In genomic region chr1:19754482-19754881, GRCh38 we compare ENCODE assay signal across 20 cellular contexts. TPM values are rescaled to one million over a fixed set of nuclear protein-coding genes. Genes with fewer than 3 reads are reported as not detected.
DNase-seq lines count a peak whose midpoint lies in the region; ATAC-seq, FAIRE-seq and TF ChIP-seq lines count a peak whose summit lies in the region.
"Had no signal": no experiment of that assay in that cellular context is flagged by ENCODE, and none has a peak within 500 bp of the region (broad histone marks: within the 10 kb centered on the region; RNA-seq: fewer than 3 reads in every experiment).

No MANE protein-coding gene starts in this region.

- peaks cover 4% of the 10 kb centered on the region for H3K36me3 Mint-ChIP-seq in nephron (ENCODE audit: low read depth)
- H3K36me3 Mint-ChIP-seq: natural killer cell had no signal

- H3K4me3 Mint-ChIP-seq in nephron = no peak overlapping the region
- H3K4me3 Mint-ChIP-seq: natural killer cell had no signal

- TF ChIP-seq CTCF in LNCaP clone FGC (IDR thresholded peaks at IDR 0.05; ENCODE audit: control insufficient read depth, extremely low read depth, insufficient read depth) = no peak
- TF ChIP-seq CTCF in bronchial epithelial cell (IDR thresholded peaks at IDR 0.05; ENCODE audit: insufficient read depth, low read length, severe bottlenecking) = no peak
- TF ChIP-seq CTCF in nephron (IDR thresholded peaks at IDR 0.05; ENCODE audit: unreplicated experiment in 3 of 3) = no peak

- H3K4me3 ChIP-seq in LNCaP clone FGC (ENCODE audit: low read depth, low read length) (no peak overlapping the region), bronchial epithelial cell (ENCODE audit: low read depth, low read length) (no peak overlapping the region)
- H3K4me3 ChIP-seq: lung had no signal

- H3K4me1 Mint-ChIP-seq in nephron = peaks cover 12% of the 10 kb centered on the region

- H3K27ac Mint-ChIP-seq in nephron = peak overlapping the region; percentile 60 to 80 (median 64)
- H3K27ac Mint-ChIP-seq: natural killer cell had no signal

- DNase-seq in LNCaP clone FGC (ENCODE audit: low read depth) (peak; percentile 80), bronchial epithelial cell (ENCODE audit: low read depth) (no peak), urothelium cell line (ENCODE audit: low spot score) (peak; percentile 21), amygdala (lab: John Stamatoyannopoulos, UW) (no peak)
- DNase-seq: activated naive CD4-positive, alpha-beta T cell treated with anti-CD3 and anti-CD28 coated beads, Interleukin-2, amount 50 U/mL, for 16 hours; activated T-cell treated with anti-CD3 and anti-CD28 coated beads, Interleukin-2, amount 50 U/mL, for 1 hour; brain microvascular endothelial cell; dermis blood vessel endothelial cell; GF-D8; glutamatergic neuron; GOT3; Karpas-422; natural killer cell; retina had no signal

- peaks cover 10% of the 10 kb centered on the region for H3K9me3 Mint-ChIP-seq in nephron
- H3K9me3 Mint-ChIP-seq: natural killer cell had no signal

- peaks cover 19% of the 10 kb centered on the region for H3K27me3 Mint-ChIP-seq in nephron (ENCODE audit: low read depth)

- H3K27me3 ChIP-seq in bronchial epithelial cell (ENCODE audit: control insufficient read depth, insufficient read depth, low read length) = no peaks in the 10 kb centered on the region
- H3K27me3 ChIP-seq: brain microvascular endothelial cell had no signal

- peaks cover 1% of the 10 kb centered on the region for H3K36me3 ChIP-seq in bronchial epithelial cell (ENCODE audit: control insufficient read depth, insufficient read depth, low read length)
- H3K36me3 ChIP-seq: brain microvascular endothelial cell had no signal

- FAIRE-seq in bronchial epithelial cell (lab: Jason Lieb, UNC) (peak; percentile 50), urothelium cell line (lab: Jason Lieb, UNC) (no peak)
- FAIRE-seq: D721Med, GM12892 had no signal

- no peak for ATAC-seq in GM19455 (IDR thresholded peaks at IDR 0.05; ENCODE audit: unreplicated experiment)
- no peak for ATAC-seq in GM21447 (IDR thresholded peaks at IDR 0.05; ENCODE audit: unreplicated experiment)
- ATAC-seq: natural killer cell had no signal

RNA-seq across cellular contexts. Expression of gene TMCO4, which starts 45.2 kb away (rescaled TPM):
- total RNA-seq in bronchial epithelial cell = 2.6 and 5.9 TPM in 2 replicates

Comparison
In these comparisons a context has a peak if more than half of its experiments do, and no peak if none do; other contexts are left out.
1. DNase-seq: peak in LNCaP clone FGC (single experiment) and urothelium cell line (single experiment); none in bronchial epithelial cell (single experiment) and amygdala (0 of 56).